ENCODE assay signal across 10 cellular contexts in genomic region chr5:38554860-38555259, GRCh38. TPM values are rescaled to one million over a fixed set of nuclear protein-coding genes. Genes with fewer than 3 reads are reported as not detected.
A peak's percentile ranks its signal among the peaks of the same experiment; 100 is the strongest.
DNase-seq lines count a peak whose midpoint lies in the region; ATAC-seq and TF ChIP-seq lines count a peak whose summit lies in the region.
"Had no signal": no experiment of that assay in that cellular context is flagged by ENCODE, and none has a peak within 500 bp of the region (broad histone marks: within the 10 kb centered on the region; RNA-seq: fewer than 3 reads in every experiment).

No MANE protein-coding gene starts in this region.

- H3K9me3 ChIP-seq in HCT116 (ENCODE audit: control insufficient read depth in 1 of 2, insufficient read depth in 1 of 2, low read depth in 1 of 2, low read length in 2 of 2) (no peaks in the 10 kb centered on the region), iPS-18a (ENCODE audit: control insufficient read depth, low read depth, low read length) (no peaks in the 10 kb centered on the region), gastrocnemius medialis (no peaks in the 10 kb centered on the region), MG63 (no peaks in the 10 kb centered on the region)

- no peaks in the 10 kb centered on the region for H3K36me3 ChIP-seq in HCT116 (ENCODE audit: control insufficient read depth in 1 of 2, insufficient read depth in 2 of 2, low read length in 2 of 2)
- H3K36me3 ChIP-seq in iPS-18a (ENCODE audit: control insufficient read depth, low read depth, low read length), result no peaks in the 10 kb centered on the region
- H3K36me3 ChIP-seq in gastrocnemius medialis, result no peaks in the 10 kb centered on the region
- no peaks in the 10 kb centered on the region for H3K36me3 ChIP-seq in MG63

- RAD21 ChIA-PET in HCT116 (lab: Charles Lee; ENCODE audit: low non-redundant PET in 1 of 2, low total read pairs in 2 of 2, uncharacterized antibody in 2 of 2, unreplicated experiment in 2 of 2), result no interaction called here

- H3K27ac Mint-ChIP-seq in activated T-helper 17 cell treated with anti-CD3 and anti-CD28 coated beads, Interleukin-2, amount 50 U/mL, for 72 hours, result no peak overlapping the region
- H3K27ac Mint-ChIP-seq: activated CD4-positive, alpha-beta memory T cell treated with anti-CD3 and anti-CD28 coated beads for 36 hours had no signal

- H2AFZ ChIP-seq in HCT116 (ENCODE audit: low read depth, low read length, poor library complexity, severe bottlenecking), result no peak overlapping the region

- no peaks in the 10 kb centered on the region for H4K20me1 ChIP-seq in HCT116 (ENCODE audit: insufficient read depth)

- H3K4me2 ChIP-seq in HCT116 (ENCODE audit: low read length), result peak overlapping the region; percentile 88; the same call in 1 of the 2 replicates

- H3K4me1 ChIP-seq in HCT116 (ENCODE audit: control insufficient read depth in 1 of 2, insufficient read depth in 2 of 2, low read length in 2 of 2) (peaks cover 3 to 21% of the 10 kb centered on the region in 2 experiments; a peak in 3 of 4 replicates), iPS-18a (ENCODE audit: control insufficient read depth, low read depth, low read length) (peaks cover 14% of the 10 kb centered on the region), gastrocnemius medialis (peaks cover 29 to 63% of the 10 kb centered on the region in 2 donors)

- no peak for TF ChIP-seq POLR2A in HCT116 (IDR thresholded peaks at IDR 0.05; ENCODE audit: borderline replicate concordance, extremely low read depth, insufficient read depth, insufficient read length)
- TF ChIP-seq POLR2A in gastrocnemius medialis (IDR thresholded peaks at IDR 0.05), result no peak

- DNase-seq in HCT116 (ENCODE audit: low read depth, low spot score) (no peak), gastrocnemius medialis (no peak), EL (no peak), MG63 (no peak), NAMALWA (ENCODE audit: low spot score) (no peak)
- DNase-seq: activated CD4-positive, alpha-beta memory T cell treated with anti-CD3 and anti-CD28 coated beads for 36 hours; effector memory CD4-positive, alpha-beta T cell; NCI-H774 had no signal

- POLR2A ChIA-PET in HCT116 (lab: Charles Lee), result no interaction called here

- no TSS peak for BruUV-seq in HCT116 (replicated peaks; lab: Mats Ljungman, UMichigan)

- H3K36me3 Mint-ChIP-seq in activated T-helper 17 cell treated with anti-CD3 and anti-CD28 coated beads, Interleukin-2, amount 50 U/mL, for 72 hours (ENCODE audit: low read depth), result no peaks in the 10 kb centered on the region
- H3K36me3 Mint-ChIP-seq: activated CD4-positive, alpha-beta memory T cell treated with anti-CD3 and anti-CD28 coated beads for 36 hours had no signal

- no peak for TF ChIP-seq CTCF in HCT116 (IDR thresholded peaks at IDR 0.05 in 2 of 3, conservative IDR thresholded peaks at IDR 0.05 in 1 of 3; ENCODE audit: borderline replicate concordance in 1 of 3, insufficient read depth in 1 of 3, low read depth in 2 of 3, low read length in 2 of 3)
- TF ChIP-seq CTCF in gastrocnemius medialis (IDR thresholded peaks at IDR 0.05 in 4 of 5, conservative IDR thresholded peaks at IDR 0.05 in 1 of 5), result no peak

- no peak overlapping the region for H3K9ac ChIP-seq in HCT116 (ENCODE audit: low read length)
- H3K9ac ChIP-seq in iPS-18a (ENCODE audit: low read length), result no peak overlapping the region

- H3K9me2 ChIP-seq in HCT116 (ENCODE audit: insufficient read depth), result no peaks in the 10 kb centered on the region

- intact Hi-C loops in HCT116 (cut with micrococcal nuclease), result loop anchor here (5.0 kb wide), 2 partner anchors 112 to 257 kb away; no protein-coding TSS in a partner anchor
- intact Hi-C loops in gastrocnemius medialis (cut with DNase I; ENCODE audit: low total_unique reads), result loop anchor here (2.0 to 10.0 kb wide), 4 partner anchors 88 to 520 kb away; partner anchors contain the start of gene RICTOR

- no peaks in the 10 kb centered on the region for H3K27me3 ChIP-seq in HCT116 (ENCODE audit: insufficient read depth, low read length)
- H3K27me3 ChIP-seq in iPS-18a (ENCODE audit: control insufficient read depth, insufficient read depth, low read length), result peaks cover 16% of the 10 kb centered on the region
- H3K27me3 ChIP-seq in gastrocnemius medialis, result no peaks in the 10 kb centered on the region
- no peaks in the 10 kb centered on the region for H3K27me3 ChIP-seq in MG63

- H3K4me1 Mint-ChIP-seq in activated T-helper 17 cell treated with anti-CD3 and anti-CD28 coated beads, Interleukin-2, amount 50 U/mL, for 72 hours, result no peaks in the 10 kb centered on the region

- H3K4me3 ChIP-seq in HCT116 (replicated peaks in 1 of 2; ENCODE audit: low read depth in 1 of 2, low read length in 2 of 2), result no peak overlapping the region
- H3K4me3 ChIP-seq in iPS-18a (ENCODE audit: low read length), result peak overlapping the region; percentile 75
- peak overlapping the region; percentile 56 to 92 (median 90) for H3K4me3 ChIP-seq in gastrocnemius medialis
- no peak overlapping the region for H3K4me3 ChIP-seq in MG63

- TF ChIP-seq RAD21 in HCT116 (IDR thresholded peaks at IDR 0.05; ENCODE audit: low read depth), result no peak

- ATAC-seq in HCT116 (no peak), gastrocnemius medialis (no peak)
- no peak for ATAC-seq in activated T-helper 17 cell treated with anti-CD3 and anti-CD28 coated beads, Interleukin-2, amount 50 U/mL, for 72 hours (replicated peaks)

- CTCF ChIA-PET in HCT116 (lab: Charles Lee), result interaction anchor here (2.7 kb wide), 1 partner anchor 113 kb away, joined by 10 read pairs; no protein-coding TSS in a partner anchor

- no peak overlapping the region for H3K27ac ChIP-seq in HCT116 (ENCODE audit: low read depth, low read length)
- no peak overlapping the region for H3K27ac ChIP-seq in iPS-18a (ENCODE audit: low read length)
- H3K27ac ChIP-seq in gastrocnemius medialis, result peak overlapping the region; percentile 94 to 99 (median 98)

- H3K79me2 ChIP-seq in HCT116 (ENCODE audit: insufficient read depth, low read length), result no peaks in the 10 kb centered on the region

- in situ Hi-C loops in gastrocnemius medialis (cut with MboI; ENCODE audit: low sequenced_read_pairs in 4 of 4), result loop anchor here in 1 of 4 donors (25.0 kb wide), 1 partner anchor 107 kb away; no protein-coding TSS in a partner anchor

- peak overlapping the region; percentile 67 for H3K4me3 Mint-ChIP-seq in activated T-helper 17 cell treated with anti-CD3 and anti-CD28 coated beads, Interleukin-2, amount 50 U/mL, for 72 hours
- H3K4me3 Mint-ChIP-seq: activated CD4-positive, alpha-beta memory T cell treated with anti-CD3 and anti-CD28 coated beads for 36 hours had no signal

- H3K9me3 Mint-ChIP-seq in activated T-helper 17 cell treated with anti-CD3 and anti-CD28 coated beads, Interleukin-2, amount 50 U/mL, for 72 hours, result no peaks in the 10 kb centered on the region
- H3K9me3 Mint-ChIP-seq: activated CD4-positive, alpha-beta memory T cell treated with anti-CD3 and anti-CD28 coated beads for 36 hours had no signal

- peaks cover 29% of the 10 kb centered on the region for H3K27me3 Mint-ChIP-seq in activated T-helper 17 cell treated with anti-CD3 and anti-CD28 coated beads, Interleukin-2, amount 50 U/mL, for 72 hours

TF ChIP-seq in HCT116, 20 proteins besides CTCF, POLR2A, EP300 and RAD21 (continues in another document):
- no peak for TF ChIP-seq CEBPB (IDR thresholded peaks at IDR 0.05; ENCODE audit: low read depth)
- no peak for TF ChIP-seq TCF7L2 (IDR thresholded peaks at IDR 0.05; ENCODE audit: borderline replicate concordance, extremely low read depth, insufficient read depth, insufficient read length)
- TF ChIP-seq ZNF274 (IDR thresholded peaks at IDR 0.05; ENCODE audit: low read depth, low read length), result no peak
- TF ChIP-seq SRF (IDR thresholded peaks at IDR 0.05; ENCODE audit: low read depth), result no peak
- TF ChIP-seq MAX (IDR thresholded peaks at IDR 0.05), result no peak
- TF ChIP-seq REST (IDR thresholded peaks at IDR 0.05; ENCODE audit: low read depth), result no peak

RNA-seq across cellular contexts. Expression of gene LIFR, which starts 1.6 kb away (rescaled TPM):
- total RNA-seq in HCT116 (2021; ENCODE audit: unreplicated experiment) (10.6 TPM), gastrocnemius medialis (100 to 1,000 TPM in 1 of 4 donors, 10 to 100 TPM in 3; 80.0 to 233 (median 89.5) TPM)
- polyA plus RNA-seq in HCT116 (2012), result 1.4 and 2.1 TPM in 2 replicates
- under 1 TPM; 0.16 to 0.35 TPM for total RNA-seq in activated T-helper 17 cell treated with anti-CD3 and anti-CD28 coated beads, Interleukin-2, amount 50 U/mL, for 72 hours
- total RNA-seq in MG63 (2014; rRNA removed; shearing (Covaris generic); ENCODE audit: low replicate concordance), result 6.8 and 9.2 TPM in 2 replicates

Comparison
In these comparisons a context has a peak if more than half of its experiments do, and no peak if none do; other contexts are left out.
1. H3K27ac ChIP-seq: peak in gastrocnemius medialis (4 of 4); none in HCT116 (single experiment) and iPS-18a (single experiment).
2. H3K4me3 ChIP-seq: peak in iPS-18a (single experiment) and gastrocnemius medialis (4 of 4); none in HCT116 (0 of 2) and MG63 (single experiment).